ENCODE assay signal across 20 cellular contexts in genomic region chr14:20798318-20798717, GRCh38. TPM values are rescaled to one million over a fixed set of nuclear protein-coding genes. Genes with fewer than 3 reads are reported as not detected.
DNase-seq lines count a peak whose midpoint lies in the region; ATAC-seq and TF ChIP-seq lines count a peak whose summit lies in the region.
"Had no signal": no experiment of that assay in that cellular context is flagged by ENCODE, and none has a peak within 500 bp of the region (broad histone marks: within the 10 kb centered on the region; RNA-seq: fewer than 3 reads in every experiment).

No MANE protein-coding gene starts in this region.

- H3K27me3 Mint-ChIP-seq in naive thymus-derived CD8-positive, alpha-beta T cell, result peaks cover 0 to 12% (median 6%) of the 10 kb centered on the region in 5 donors

- H3K4me1 Mint-ChIP-seq in naive thymus-derived CD8-positive, alpha-beta T cell, result peaks cover 0 to 30% (median 5%) of the 10 kb centered on the region in 4 donors

- H3K27me3 ChIP-seq in layer of hippocampus (ENCODE audit: control insufficient read depth, insufficient read depth, low read length), result no peaks in the 10 kb centered on the region
- H3K27me3 ChIP-seq in gastrocnemius medialis, result no peaks in the 10 kb centered on the region
- H3K27me3 ChIP-seq: tibial nerve had no signal

- no peak overlapping the region for H3K4me3 ChIP-seq in GM12865 (ENCODE audit: low read depth, low read length)
- H3K4me3 ChIP-seq in gastrocnemius medialis, result no peak overlapping the region
- H3K4me3 ChIP-seq in coronary artery, result no peak overlapping the region
- H3K4me3 ChIP-seq: HAP-1, SJCRH30 had no signal

- H3K36me3 ChIP-seq in gastrocnemius medialis, result no peaks in the 10 kb centered on the region
- H3K36me3 ChIP-seq: HAP-1, SJCRH30, tibial nerve had no signal

- in situ Hi-C loops in gastrocnemius medialis (cut with MboI; ENCODE audit: low sequenced_read_pairs in 4 of 4), result no loop called here
- in situ Hi-C loops in G401 (cut with HindIII; ENCODE audit: low sequenced_read_pairs), result no loop called here

- peak overlapping the region; percentile 92 for H3K27ac ChIP-seq in layer of hippocampus (ENCODE audit: low read depth, low read length)
- H3K27ac ChIP-seq in gastrocnemius medialis, result peak overlapping the region; percentile 33 to 78 (median 61)
- H3K27ac ChIP-seq in coronary artery, result peak overlapping the region in 1 of 2 donors; percentile 76
- H3K27ac ChIP-seq: epithelial cell of prostate, KMS-11, SJCRH30 had no signal

- H3K4me3 Mint-ChIP-seq in naive thymus-derived CD8-positive, alpha-beta T cell, result no peak overlapping the region

- TF ChIP-seq POLR2A in gastrocnemius medialis (IDR thresholded peaks at IDR 0.05), result no peak

- intact Hi-C loops in gastrocnemius medialis (cut with DNase I; ENCODE audit: low total_unique reads), result no loop called here

- peak; percentile 56 for DNase-seq in GM12865 (ENCODE audit: low read depth)
- no peak for DNase-seq in gastrocnemius medialis
- DNase-seq in GF-D8 (lab: John Stamatoyannopoulos, UW), result no peak
- no peak for DNase-seq in G401 (ENCODE audit: low spot score)
- DNase-seq in naive thymus-derived CD8-positive, alpha-beta T cell, result no peak
- DNase-seq in coronary artery (ENCODE audit: low spot score), result no peak
- DNase-seq: activated CD4-positive, alpha-beta T cell treated with anti-CD3 and anti-CD28 coated beads, Interleukin-2, amount 50 U/mL, for 48 hours; glutamatergic neuron; NCI-H146; NCI-H446 treated with DMSO at 0.1 percent for 48 hours; SJCRH30 had no signal

- no peak overlapping the region for H3K27ac Mint-ChIP-seq in naive thymus-derived CD8-positive, alpha-beta T cell

- ATAC-seq in HG03025 (IDR thresholded peaks at IDR 0.05; ENCODE audit: low FRiP score, unreplicated experiment) (peak; percentile 51), gastrocnemius medialis (no peak)
- ATAC-seq in naive thymus-derived CD8-positive, alpha-beta T cell, result no peak

- no peak for TF ChIP-seq CTCF in GM12865 (IDR thresholded peaks at IDR 0.05; ENCODE audit: insufficient read depth, low read depth, low read length, missing control alignments)
- TF ChIP-seq CTCF in gastrocnemius medialis (IDR thresholded peaks at IDR 0.05 in 4 of 5, conservative IDR thresholded peaks at IDR 0.05 in 1 of 5), result no peak
- no peak for TF ChIP-seq CTCF in coronary artery (IDR thresholded peaks at IDR 0.05)

- H3K9me3 ChIP-seq in gastrocnemius medialis, result no peaks in the 10 kb centered on the region
- H3K9me3 ChIP-seq: HAP-1, SJCRH30, tibial nerve had no signal

- no peaks in the 10 kb centered on the region for H3K36me3 Mint-ChIP-seq in naive thymus-derived CD8-positive, alpha-beta T cell

- POLR2A ChIA-PET in naive thymus-derived CD8-positive, alpha-beta T cell (lab: Charles Lee), result interaction anchor here (0.6 kb wide), 1 partner anchor 179 kb away, joined by 3 read pairs; no protein-coding TSS in a partner anchor

- peaks cover 0 to 6% of the 10 kb centered on the region in 2 donors for H3K4me1 ChIP-seq in gastrocnemius medialis
- H3K4me1 ChIP-seq: HAP-1, SJCRH30 had no signal

- no peaks in the 10 kb centered on the region for H3K9me3 Mint-ChIP-seq in naive thymus-derived CD8-positive, alpha-beta T cell

RNA-seq across cellular contexts. Expression of gene RNASE1, which starts 4.3 kb away (rescaled TPM):
- 100 to 1,000 TPM; 157 to 198 (median 190) TPM for total RNA-seq in gastrocnemius medialis
- 0.85 TPM in 1 of 2 replicates, not detected in the other for total RNA-seq in G401 (2014; rRNA removed; shearing (Covaris generic))
- total RNA-seq in naive thymus-derived CD8-positive, alpha-beta T cell, result 10 to 100 TPM in 1 of 2 experiments, 1 to 10 TPM in 1; 5.6 to 10.3 TPM
- polyA plus RNA-seq in naive thymus-derived CD8-positive, alpha-beta T cell, result not detected
- total RNA-seq: SJCRH30 had no signal

RNA-seq across cellular contexts. Expression of gene RNASE6, which starts 17.2 kb away (rescaled TPM):
- 1 to 10 TPM in 3 of 4 donors, under 1 TPM in 1; 0.61 to 5.9 (median 4.8) TPM for total RNA-seq in gastrocnemius medialis
- total RNA-seq in G401 (2014; rRNA removed; shearing (Covaris generic)), result not detected in 2 replicates
- under 1 TPM; 0.74 to 0.81 TPM for total RNA-seq in naive thymus-derived CD8-positive, alpha-beta T cell
- under 1 TPM; 0.43 to 0.80 (median 0.75) TPM for polyA plus RNA-seq in naive thymus-derived CD8-positive, alpha-beta T cell
- total RNA-seq: chondrocyte, SJCRH30 had no signal

RNA-seq across cellular contexts. Expression of gene EDDM3B, which starts 30.1 kb away (rescaled TPM):
- total RNA-seq in gastrocnemius medialis, result not detected
- not detected in 2 replicates for total RNA-seq in G401 (2014; rRNA removed; shearing (Covaris generic))
- not detected for total RNA-seq in naive thymus-derived CD8-positive, alpha-beta T cell
- polyA plus RNA-seq in naive thymus-derived CD8-positive, alpha-beta T cell, result not detected
- total RNA-seq: chondrocyte, pulmonary artery endothelial cell, SJCRH30, tibial nerve had no signal
- polyA plus RNA-seq: adipose tissue had no signal

RNA-seq across cellular contexts. Expression of gene EDDM3A, which starts 52.6 kb away (rescaled TPM):
- not detected for total RNA-seq in gastrocnemius medialis
- not detected in 2 replicates for total RNA-seq in G401 (2014; rRNA removed; shearing (Covaris generic))
- not detected for total RNA-seq in naive thymus-derived CD8-positive, alpha-beta T cell
- polyA plus RNA-seq in naive thymus-derived CD8-positive, alpha-beta T cell, result not detected
- total RNA-seq: chondrocyte, pulmonary artery endothelial cell, SJCRH30, tibial nerve had no signal
- polyA plus RNA-seq: adipose tissue had no signal

Comparison
In these comparisons a context has a peak if more than half of its experiments do, and no peak if none do; other contexts are left out.
1. RNA of gene RNASE1, which starts 4.3 kb away (total RNA-seq): 157 to 198 TPM in gastrocnemius medialis; 5.6 to 10.3 TPM in naive thymus-derived CD8-positive, alpha-beta T cell and 0.85 TPM in G401; every median in the first group is over 10 times any median in the second.